Comparison of ENCODE assay signal across 16 cellular contexts in genomic region chr4:153297116-153297515, GRCh38. TPM values are rescaled to one million over a fixed set of nuclear protein-coding genes. Genes with fewer than 3 reads are reported as not detected.
"Had no signal": no experiment of that assay in that cellular context is flagged by ENCODE, and none has a peak within 500 bp of the region (broad histone marks: within the 10 kb centered on the region; RNA-seq: fewer than 3 reads in every experiment).

No MANE protein-coding gene starts in this region.

- DNase-seq: activated CD4-positive, alpha-beta memory T cell treated with anti-CD3 and anti-CD28 coated beads for 36 hours; activated CD4-positive, alpha-beta T cell treated with anti-CD3 and anti-CD28 coated beads for 1 hour; activated gamma-delta T cell treated with Interleukin-2 at 50 U/mL for 16 hours; activated naive CD8-positive, alpha-beta T cell treated with anti-CD3 and anti-CD28 coated beads, Interleukin-2, amount 10 ng/mL, durations not matched to agents 7 days and 5 days; activated T-cell treated with anti-CD3 and anti-CD28 coated beads, Interleukin-2, amount 50 U/mL, for 72 hours; aorta; midbrain; naive thymus-derived CD4-positive, alpha-beta T cell; nucleus accumbens; stimulated activated CD4-positive, alpha-beta T cell treated with anti-CD3 and anti-CD28 coated beads, Interleukin-2, amount 100 ng/mL, for 24 hours; stimulated activated naive CD4-positive, alpha-beta T cell; T-cell; T1000 had no signal

- H3K27me3 ChIP-seq: SJSA1 had no signal

- H3K4me3 ChIP-seq: SJSA1 had no signal

- H3K27ac ChIP-seq: SJSA1 had no signal

- ATAC-seq: activated T-cell treated with anti-CD3 and anti-CD28 coated beads, Interleukin-2, amount 50 U/mL, for 72 hours; naive thymus-derived CD4-positive, alpha-beta T cell; T-cell had no signal

RNA-seq across cellular contexts. Expression of gene MND1, which starts 47.4 kb away (rescaled TPM):
- total RNA-seq: cardiac septum, sciatic nerve had no signal
